Comparison of ENCODE assay signal across 26 cellular contexts in genomic region chr2:121716126-121716525, GRCh38.
"Had no signal": no experiment of that assay in that cellular context is flagged by ENCODE, and none has a peak within 500 bp of the region (broad histone marks: within the 10 kb centered on the region; RNA-seq: fewer than 3 reads in every experiment).

No MANE protein-coding gene starts in this region.

- DNase-seq: colonic mucosa; effector CD8-positive, alpha-beta T cell; endodermal cell; foreskin fibroblast; heart left ventricle; islet precursor cell; kidney glomerular epithelial cell; left colon; natural killer cell; spleen; stimulated activated CD4-positive, alpha-beta T cell treated with anti-CD3 and anti-CD28 coated beads, Interleukin-2, amount 100 ng/mL, for 48 hours; stimulated activated naive B cell treated with anti-CD40 and anti-IgM and Interleukin-4, amounts not matched to agents 10 μg/mL and 1 μg/mL and 100 μg/mL, for 72 hours; upper lobe of left lung; uterus had no signal

- ATAC-seq: esophagus mucosa; gastroesophageal sphincter; heart left ventricle; left colon; natural killer cell; stimulated activated naive B cell treated with anti-CD40 and anti-IgM and Interleukin-4, amounts not matched to agents 10 μg/mL and 1 μg/mL and 100 μg/mL, for 72 hours had no signal

- H3K4me3 ChIP-seq: colonic mucosa, gastroesophageal sphincter, heart left ventricle, hepatocyte, lung, pancreas, right atrium auricular region, sigmoid colon, skin epidermis, spleen, thoracic aorta, tibial nerve, upper lobe of left lung, uterus had no signal

- H3K4me1 ChIP-seq: colonic mucosa, pancreas, right atrium auricular region, sigmoid colon, uterus had no signal

- H3K27ac ChIP-seq: colonic mucosa, epithelial cell of prostate, gastroesophageal sphincter, hepatocyte, neutrophil, right atrium auricular region, sigmoid colon, skin epidermis, spleen, thoracic aorta, tibial nerve, upper lobe of left lung, uterus had no signal

- H3K36me3 ChIP-seq: colonic mucosa, gastroesophageal sphincter, heart left ventricle, neutrophil, pancreas, right atrium auricular region, sigmoid colon, spleen, thoracic aorta, tibial nerve, upper lobe of left lung, uterus had no signal

- H3K27me3 ChIP-seq: colonic mucosa, gastroesophageal sphincter, heart left ventricle, hepatocyte, neutrophil, pancreas, right atrium auricular region, sigmoid colon, spleen, tibial nerve, upper lobe of left lung, uterus had no signal

- H3K9me3 ChIP-seq: colonic mucosa, gastroesophageal sphincter, heart left ventricle, neutrophil, pancreas, right atrium auricular region, sigmoid colon, spleen, thoracic aorta, tibial nerve, upper lobe of left lung, uterus had no signal
